Comparison of ENCODE assay signal across 8 cellular contexts in the genomic region with DNA sequence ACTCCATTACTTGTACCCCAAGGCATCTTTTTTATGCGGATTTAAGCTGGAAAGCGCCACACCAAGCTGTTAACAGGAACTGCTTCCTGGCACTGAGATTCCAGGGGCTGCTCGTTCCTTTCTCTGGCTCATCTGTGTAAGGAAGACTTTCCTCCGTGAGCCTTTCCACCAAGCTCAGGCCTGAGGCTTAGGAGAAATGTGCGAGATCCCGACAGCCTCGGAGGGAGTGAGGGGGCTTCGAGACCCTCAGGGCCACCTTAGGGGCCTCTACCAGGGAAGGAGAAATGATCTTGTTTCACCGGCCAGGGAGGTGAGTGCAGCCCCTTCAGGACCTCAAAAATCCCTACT. TPM values are rescaled to one million over a fixed set of nuclear protein-coding genes. Genes with fewer than 3 reads are reported as not detected.
DNase-seq lines count a peak whose midpoint lies in the region; ATAC-seq, FAIRE-seq and TF ChIP-seq lines count a peak whose summit lies in the region.

No MANE protein-coding gene starts in this region.

- peak; percentile 7 for ATAC-seq in HG02678 (IDR thresholded peaks at IDR 0.05; ENCODE audit: unreplicated experiment)
- ATAC-seq in naive B cell (ENCODE audit: low read depth in 2 of 2): no peak
- ATAC-seq in GM21737 (IDR thresholded peaks at IDR 0.05; ENCODE audit: unreplicated experiment): no peak

- H3K36me3 Mint-ChIP-seq in naive B cell: peaks cover 0 to 8% of the 10 kb centered on the region in 2 donors

- FAIRE-seq in GM12891 (lab: Jason Lieb, UNC): no peak

- H3K4me1 Mint-ChIP-seq in naive B cell: peaks cover 3 to 6% (median 4%) of the 10 kb centered on the region in 3 donors

- DNase-seq in caudate nucleus (lab: John Stamatoyannopoulos, UW) (no peak), naive B cell (no peak), NCI-H82 treated with DMSO at 0.1 percent for 48 hours (lab: John Stamatoyannopoulos, UW; ENCODE audit: unreplicated experiment) (no peak), GM12891 (ENCODE audit: insufficient read length, low spot score) (no peak), NCI-H187 treated with DMSO at 0.1 percent for 48 hours (lab: John Stamatoyannopoulos, UW) (no peak)

- peaks cover 0 to 7% (median 4%) of the 10 kb centered on the region in 7 donors for H3K9me3 Mint-ChIP-seq in naive B cell

- no peak overlapping the region for H3K27ac ChIP-seq in 22Rv1
- peak overlapping the region; percentile 64 for H3K27ac ChIP-seq in caudate nucleus (ENCODE audit: low read depth, low read length)

- H3K4me3 Mint-ChIP-seq in naive B cell: peak overlapping the region in 7 of 8 donors; percentile 18 to 74 (median 57)

- TF ChIP-seq POLR2A in GM12891 (IDR thresholded peaks at IDR 0.05; ENCODE audit: low read depth, low read length): no peak

- TF ChIP-seq CTCF in 22Rv1 (IDR thresholded peaks at IDR 0.05): peak; percentile 58

- H3K27ac Mint-ChIP-seq in naive B cell: peak overlapping the region in 1 of 6 donors; percentile 47

- H3K27me3 Mint-ChIP-seq in naive B cell: peaks cover 13 to 19% (median 18%) of the 10 kb centered on the region in 3 donors

TF ChIP-seq in GM12891, 5 proteins besides CTCF, POLR2A, EP300 and RAD21:
- TF ChIP-seq POU2F2 (IDR thresholded peaks at IDR 0.05; ENCODE audit: low read depth, low read length): no peak
- no peak for TF ChIP-seq PAX5 (IDR thresholded peaks at IDR 0.05; ENCODE audit: insufficient read depth, low read length, severe bottlenecking)
- TF ChIP-seq POLR2AphosphoS5 (IDR thresholded peaks at IDR 0.05; ENCODE audit: low read depth, low read length): no peak
- TF ChIP-seq SPI1 (IDR thresholded peaks at IDR 0.05; ENCODE audit: low read depth, low read length): no peak
- no peak for TF ChIP-seq TAF1 (IDR thresholded peaks at IDR 0.05; ENCODE audit: low read depth, low read length)

RNA-seq across cellular contexts. Expression of gene B3GNT7, which starts 17.1 kb away (rescaled TPM):
- polyA plus RNA-seq in naive B cell (ENCODE audit: low read depth in 6 of 6): 1 to 10 TPM in 4 of 6 donors, under 1 TPM in 2; 0.35 to 2.3 (median 1.2) TPM
- polyA plus RNA-seq in GM12891 (2012; ENCODE audit: low read depth, missing spikeins): 2.8 TPM

RNA-seq across cellular contexts. Expression of gene NCL, which starts 51.7 kb away (rescaled TPM):
- polyA plus RNA-seq in naive B cell (ENCODE audit: low read depth in 6 of 6): 100 to 1,000 TPM; 176 to 589 (median 428) TPM
- polyA plus RNA-seq in GM12891 (2012; ENCODE audit: low read depth, missing spikeins): 341 TPM
